ENCODE assay signal across 1 cellular context in the genomic region with DNA sequence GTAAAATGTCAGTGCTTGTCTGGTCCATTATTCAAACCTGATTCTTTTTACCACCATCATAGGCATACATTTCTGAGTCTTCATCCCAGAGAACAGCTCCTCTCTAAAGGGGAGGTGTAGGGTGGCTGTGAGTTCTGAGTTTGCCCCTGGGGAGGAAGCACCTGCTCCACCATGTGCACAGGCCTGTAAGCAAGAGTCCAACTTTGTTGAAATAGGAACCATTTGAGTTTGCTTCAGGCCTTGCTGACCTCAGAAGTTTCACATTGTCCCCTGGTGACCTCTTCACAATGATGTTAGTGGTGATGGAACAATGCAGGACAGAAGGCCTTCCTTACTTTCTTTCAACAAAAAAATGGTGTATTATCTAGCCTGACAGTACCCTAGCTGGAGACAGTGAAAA.
TF ChIP-seq lines count a peak whose summit lies in the region.

No MANE protein-coding gene starts in this region.

TF ChIP-seq in GM12878, 131 proteins besides CTCF, POLR2A, EP300 and RAD21:
- TF ChIP-seq TCF12 (IDR thresholded peaks at IDR 0.05; ENCODE audit: low read depth, low read length): 0 out of 2 replicates have a peak, but pooled peaks have one; percentile 16
- TF ChIP-seq, protein P1, sequence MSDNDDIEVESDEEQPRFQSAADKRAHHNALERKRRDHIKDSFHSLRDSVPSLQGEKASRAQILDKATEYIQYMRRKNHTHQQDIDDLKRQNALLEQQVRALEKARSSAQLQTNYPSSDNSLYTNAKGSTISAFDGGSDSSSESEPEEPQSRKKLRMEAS (IDR thresholded peaks at IDR 0.05; ENCODE audit: low read depth, low read length): 0 out of 2 replicates have a peak, but pooled peaks have one; percentile 55
- no peak for TF ChIP-seq RCOR1 (conservative IDR thresholded peaks at IDR 0.05; ENCODE audit: low read depth, low read length)
- peak; percentile 62 for TF ChIP-seq MEF2B (IDR thresholded peaks at IDR 0.05; ENCODE audit: partially characterized antibody, poor library complexity, severe bottlenecking)
- 0 out of 4 replicates have a peak, but pooled peaks of 1 of the 2 experiments have one; percentile 6 for TF ChIP-seq BHLHE40 (IDR thresholded peaks at IDR 0.05; ENCODE audit: borderline replicate concordance in 1 of 2, low read depth in 2 of 2, low read length in 1 of 2)
- 0 out of 2 replicates have a peak, but pooled peaks have one; percentile 10 for TF ChIP-seq PAX5 (IDR thresholded peaks at IDR 0.05; ENCODE audit: borderline replicate concordance, low read depth, low read length)
- no peak for TF ChIP-seq ZNF622 (IDR thresholded peaks at IDR 0.05)
- TF ChIP-seq, protein P2, sequence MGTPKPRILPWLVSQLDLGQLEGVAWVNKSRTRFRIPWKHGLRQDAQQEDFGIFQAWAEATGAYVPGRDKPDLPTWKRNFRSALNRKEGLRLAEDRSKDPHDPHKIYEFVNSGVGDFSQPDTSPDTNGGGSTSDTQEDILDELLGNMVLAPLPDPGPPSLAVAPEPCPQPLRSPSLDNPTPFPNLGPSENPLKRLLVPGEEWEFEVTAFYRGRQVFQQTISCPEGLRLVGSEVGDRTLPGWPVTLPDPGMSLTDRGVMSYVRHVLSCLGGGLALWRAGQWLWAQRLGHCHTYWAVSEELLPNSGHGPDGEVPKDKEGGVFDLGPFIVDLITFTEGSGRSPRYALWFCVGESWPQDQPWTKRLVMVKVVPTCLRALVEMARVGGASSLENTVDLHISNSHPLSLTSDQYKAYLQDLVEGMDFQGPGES (IDR thresholded peaks at IDR 0.05): no peak
- TF ChIP-seq NRF1 (conservative IDR thresholded peaks at IDR 0.05; ENCODE audit: low read depth, low read length): no peak
- TF ChIP-seq, protein P3, sequence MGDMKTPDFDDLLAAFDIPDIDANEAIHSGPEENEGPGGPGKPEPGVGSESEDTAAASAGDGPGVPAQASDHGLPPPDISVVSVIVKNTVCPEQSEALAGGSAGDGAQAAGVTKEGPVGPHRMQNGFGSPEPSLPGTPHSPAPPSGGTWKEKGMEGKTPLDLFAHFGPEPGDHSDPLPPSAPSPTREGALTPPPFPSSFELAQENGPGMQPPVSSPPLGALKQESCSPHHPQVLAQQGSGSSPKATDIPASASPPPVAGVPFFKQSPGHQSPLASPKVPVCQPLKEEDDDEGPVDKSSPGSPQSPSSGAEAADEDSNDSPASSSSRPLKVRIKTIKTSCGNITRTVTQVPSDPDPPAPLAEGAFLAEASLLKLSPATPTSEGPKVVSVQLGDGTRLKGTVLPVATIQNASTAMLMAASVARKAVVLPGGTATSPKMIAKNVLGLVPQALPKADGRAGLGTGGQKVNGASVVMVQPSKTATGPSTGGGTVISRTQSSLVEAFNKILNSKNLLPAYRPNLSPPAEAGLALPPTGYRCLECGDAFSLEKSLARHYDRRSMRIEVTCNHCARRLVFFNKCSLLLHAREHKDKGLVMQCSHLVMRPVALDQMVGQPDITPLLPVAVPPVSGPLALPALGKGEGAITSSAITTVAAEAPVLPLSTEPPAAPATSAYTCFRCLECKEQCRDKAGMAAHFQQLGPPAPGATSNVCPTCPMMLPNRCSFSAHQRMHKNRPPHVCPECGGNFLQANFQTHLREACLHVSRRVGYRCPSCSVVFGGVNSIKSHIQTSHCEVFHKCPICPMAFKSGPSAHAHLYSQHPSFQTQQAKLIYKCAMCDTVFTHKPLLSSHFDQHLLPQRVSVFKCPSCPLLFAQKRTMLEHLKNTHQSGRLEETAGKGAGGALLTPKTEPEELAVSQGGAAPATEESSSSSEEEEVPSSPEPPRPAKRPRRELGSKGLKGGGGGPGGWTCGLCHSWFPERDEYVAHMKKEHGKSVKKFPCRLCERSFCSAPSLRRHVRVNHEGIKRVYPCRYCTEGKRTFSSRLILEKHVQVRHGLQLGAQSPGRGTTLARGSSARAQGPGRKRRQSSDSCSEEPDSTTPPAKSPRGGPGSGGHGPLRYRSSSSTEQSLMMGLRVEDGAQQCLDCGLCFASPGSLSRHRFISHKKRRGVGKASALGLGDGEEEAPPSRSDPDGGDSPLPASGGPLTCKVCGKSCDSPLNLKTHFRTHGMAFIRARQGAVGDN (IDR thresholded peaks at IDR 0.05): peak; percentile 93
TF ChIP-seq in GM12878: peak in this region for 6.
